Comparison of ENCODE assay signal across 1 cellular context in genomic region chr14:34023824-34024767, GRCh38.
TF ChIP-seq lines count a peak whose summit lies in the region.

No MANE protein-coding gene starts in this region.

TF ChIP-seq in HepG2, 621 proteins besides CTCF, POLR2A, EP300 and RAD21 (continued from another document and continues in another):
- TF ChIP-seq ZBTB40 (IDR thresholded peaks at IDR 0.05) (0 out of 2 replicates have a peak, but pooled peaks have one; percentile 9), ZBTB40 (CRISPR knock-in tag; IDR thresholded peaks at IDR 0.05) (no peak; the same call in 1 of the 2 replicates), TEAD3 (CRISPR knock-in tag; optimal IDR thresholded peaks at IDR 0.05; ENCODE audit: borderline replicate concordance) (peak; percentile 60), SMAD3 (CRISPR knock-in tag; IDR thresholded peaks at IDR 0.05) (peak; percentile 71), ZNF580 (CRISPR knock-in tag; IDR thresholded peaks at IDR 0.05; ENCODE audit: borderline replicate concordance, low read depth) (peak; percentile 77; the same call in 1 of the 2 replicates), ZBTB2 (CRISPR knock-in tag; IDR thresholded peaks at IDR 0.05; ENCODE audit: low read depth) (no peak), TEAD2 (CRISPR knock-in tag; IDR thresholded peaks at IDR 0.05) (no peak), ZNF605 (CRISPR knock-in tag; IDR thresholded peaks at IDR 0.05) (peak; percentile 13; the same call in 1 of the 2 replicates), HNF4A (CRISPR knock-in tag; IDR thresholded peaks at IDR 0.05) (peak; percentile 92), ZNF766 (CRISPR knock-in tag; IDR thresholded peaks at IDR 0.05; ENCODE audit: borderline replicate concordance) (no peak), CBX2 (IDR thresholded peaks at IDR 0.05; ENCODE audit: low read depth, low read length) (peak; percentile 43; the same call in 1 of the 2 replicates), CBX2 (CRISPR knock-in tag; IDR thresholded peaks at IDR 0.05; ENCODE audit: low read depth) (no peak), RCOR2 (CRISPR knock-in tag; IDR thresholded peaks at IDR 0.05) (peak; percentile 65), ZMYM2 (CRISPR knock-in tag; IDR thresholded peaks at IDR 0.05) (peak; percentile 83), KMT2A (CRISPR knock-in tag; IDR thresholded peaks at IDR 0.05) (0 out of 2 replicates have a peak, but pooled peaks have one; percentile 20), ZNF549 (CRISPR knock-in tag; IDR thresholded peaks at IDR 0.05) (no peak), TMF1 (CRISPR knock-in tag; IDR thresholded peaks at IDR 0.05; ENCODE audit: low read depth) (0 out of 2 replicates have a peak, but pooled peaks have one; percentile 19), ATF1 (CRISPR knock-in tag; IDR thresholded peaks at IDR 0.05) (no peak), SNAI1 (CRISPR knock-in tag; IDR thresholded peaks at IDR 0.05; ENCODE audit: borderline replicate concordance) (no peak), ZNF713 (CRISPR knock-in tag; IDR thresholded peaks at IDR 0.05) (peak; percentile 91; the same call in 1 of the 2 replicates), ZNF276 (CRISPR knock-in tag; IDR thresholded peaks at IDR 0.05; ENCODE audit: low read depth) (0 out of 2 replicates have a peak, but pooled peaks have one; percentile 64), ZNF484 (CRISPR knock-in tag; IDR thresholded peaks at IDR 0.05; ENCODE audit: borderline replicate concordance, low read depth) (no peak), CENPBD1 (CRISPR knock-in tag; IDR thresholded peaks at IDR 0.05; ENCODE audit: borderline replicate concordance, low read depth) (no peak), ZNF337 (CRISPR knock-in tag; IDR thresholded peaks at IDR 0.05; ENCODE audit: borderline replicate concordance, low read depth) (0 out of 2 replicates have a peak, but pooled peaks have one; percentile 22), SP1 (IDR thresholded peaks at IDR 0.05) (no peak), SP1 (CRISPR knock-in tag; IDR thresholded peaks at IDR 0.05) (peak; percentile 65), CENPX (CRISPR knock-in tag; IDR thresholded peaks at IDR 0.05) (no peak), MATR3 (CRISPR knock-in tag; IDR thresholded peaks at IDR 0.05) (no peak), MIXL1 (CRISPR knock-in tag; IDR thresholded peaks at IDR 0.05) (peak; percentile 95), TFAP4 (IDR thresholded peaks at IDR 0.05; ENCODE audit: borderline replicate concordance, low read depth) (peak; percentile 82; the same call in 1 of the 2 replicates), NR2F1 (CRISPR knock-in tag; IDR thresholded peaks at IDR 0.05) (peak in 1 of 2 experiments; percentile 31; a peak in 2 of 4 replicates), SALL1 (CRISPR knock-in tag; IDR thresholded peaks at IDR 0.05) (peak; percentile 98), DZIP1 (CRISPR knock-in tag; IDR thresholded peaks at IDR 0.05) (no peak), ZNF230 (CRISPR knock-in tag; IDR thresholded peaks at IDR 0.05) (peak; percentile 51; the same call in 1 of the 2 replicates), KDM4B (CRISPR knock-in tag; IDR thresholded peaks at IDR 0.05) (peak; percentile 88), TBX3 (IDR thresholded peaks at IDR 0.05; ENCODE audit: borderline replicate concordance) (peak; percentile 89; the same call in 1 of the 2 replicates), ATRX (CRISPR knock-in tag; IDR thresholded peaks at IDR 0.05; ENCODE audit: borderline replicate concordance) (no peak), ZC3H13 (CRISPR knock-in tag; IDR thresholded peaks at IDR 0.05) (no peak), CHCHD3 (CRISPR knock-in tag; IDR thresholded peaks at IDR 0.05) (0 out of 2 replicates have a peak, but pooled peaks have one; percentile 16), GFI1 (CRISPR knock-in tag; IDR thresholded peaks at IDR 0.05; ENCODE audit: borderline replicate concordance) (peak; percentile 32; the same call in 1 of the 2 replicates), HBP1 (CRISPR knock-in tag; IDR thresholded peaks at IDR 0.05; ENCODE audit: low read depth) (peak; percentile 40; the same call in 1 of the 2 replicates), ZNF512 (CRISPR knock-in tag; IDR thresholded peaks at IDR 0.05) (peak; percentile 97), NFKBIZ (CRISPR knock-in tag; IDR thresholded peaks at IDR 0.05) (peak; percentile 87)
